Comparison of ENCODE assay signal across 19 cellular contexts in the genomic region with DNA sequence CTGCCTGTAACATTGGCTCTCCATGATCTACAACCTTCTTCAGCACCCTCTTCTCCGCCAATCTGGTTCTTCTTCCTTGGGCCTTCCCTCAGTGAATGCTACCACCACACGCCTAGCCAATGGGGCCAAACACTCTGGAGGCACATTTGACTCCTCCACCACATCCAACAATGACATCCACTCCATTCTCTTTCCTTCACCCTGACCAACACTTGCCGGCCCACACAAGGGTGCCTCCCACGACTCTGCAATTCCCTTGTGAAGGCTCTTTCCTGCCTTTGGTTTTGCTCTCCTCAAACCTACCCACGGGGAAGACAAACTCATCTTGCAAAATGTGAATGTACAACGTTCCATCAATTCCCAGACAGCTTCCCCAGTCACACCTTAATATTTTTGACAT.
DNase-seq lines count a peak whose midpoint lies in the region; ATAC-seq, FAIRE-seq and TF ChIP-seq lines count a peak whose summit lies in the region.
"Had no signal": no experiment of that assay in that cellular context is flagged by ENCODE, and none has a peak within 500 bp of the region (broad histone marks: within the 10 kb centered on the region; RNA-seq: fewer than 3 reads in every experiment).

No MANE protein-coding gene starts in this region.

- peak overlapping the region; percentile 81 for H3K27ac ChIP-seq in Karpas-422 (ENCODE audit: low read length)
- H3K27ac ChIP-seq in H1 (ENCODE audit: low read depth, low read length): no peak overlapping the region
- peak overlapping the region; percentile 44 for H3K27ac ChIP-seq in rectal smooth muscle tissue (ENCODE audit: low read depth, low read length)
- H3K27ac ChIP-seq: A549, C4-2B had no signal

- no peak overlapping the region for H2BK120ac ChIP-seq in H1 (replicated peaks; ENCODE audit: low read depth, low read length)

- no peak overlapping the region for H4K5ac ChIP-seq in H1 (ENCODE audit: insufficient read length, low read depth, low read length)

- no peak overlapping the region for H4K91ac ChIP-seq in H1 (replicated peaks; ENCODE audit: insufficient read length, low read length)

- H3K4me1 ChIP-seq in Karpas-422 (ENCODE audit: low read length) (peaks cover 78% of the 10 kb centered on the region), H1 (replicated peaks in 1 of 4; ENCODE audit: control insufficient read depth in 3 of 4, insufficient read depth in 4 of 4, low read length in 3 of 4) (no peaks in the 10 kb centered on the region; a peak in 1 of 7 replicates), rectal smooth muscle tissue (ENCODE audit: control insufficient read depth, insufficient read depth, low read length) (peaks cover 10% of the 10 kb centered on the region)
- H3K4me1 ChIP-seq: BE2C, HAP-1 had no signal

- no peak overlapping the region for H3K18ac ChIP-seq in H1 (ENCODE audit: extremely low read depth, low read length)

- H3K9me3 ChIP-seq in Karpas-422 (ENCODE audit: low read length) (no peaks in the 10 kb centered on the region), H1 (ENCODE audit: insufficient read depth in 2 of 2, low read depth in 1 of 2, low read length in 1 of 2) (no peaks in the 10 kb centered on the region)
- H3K9me3 ChIP-seq: A549, BE2C, HAP-1 had no signal

- H2BK20ac ChIP-seq in H1 (ENCODE audit: low read length): no peak overlapping the region

- CTCF ChIA-PET in H1 (lab: Charles Lee; ENCODE audit: partially characterized antibody): no interaction called here

- TF ChIP-seq CTCF in H1 (IDR thresholded peaks at IDR 0.05; ENCODE audit: control extremely low read depth in 1 of 3, insufficient read depth in 1 of 3, low read depth in 1 of 3, low read length in 3 of 3): no peak

- POLR2A ChIA-PET in H1 (lab: Charles Lee; ENCODE audit: partially characterized antibody): no interaction called here

- peaks cover 93% of the 10 kb centered on the region for H3K79me2 ChIP-seq in Karpas-422 (ENCODE audit: low read length)
- H3K79me2 ChIP-seq in H1 (ENCODE audit: control insufficient read depth in 1 of 2, insufficient read depth in 2 of 2, low read length in 2 of 2): no peaks in the 10 kb centered on the region

- no peak overlapping the region for H2AFZ ChIP-seq in Karpas-422 (ENCODE audit: low read length)
- no peak overlapping the region for H2AFZ ChIP-seq in H1 (ENCODE audit: low read length)
- H2AFZ ChIP-seq: GM23338 had no signal

- no peaks in the 10 kb centered on the region for H3K36me3 ChIP-seq in Karpas-422 (ENCODE audit: insufficient read depth, low read length)
- no peaks in the 10 kb centered on the region for H3K36me3 ChIP-seq in H1 (ENCODE audit: control insufficient read depth in 2 of 4, insufficient read depth in 4 of 4, low read length in 3 of 4)
- no peaks in the 10 kb centered on the region for H3K36me3 ChIP-seq in rectal smooth muscle tissue (ENCODE audit: control insufficient read depth, insufficient read depth, low read length)
- H3K36me3 ChIP-seq: BE2C, HAP-1 had no signal

- H4K20me1 ChIP-seq in Karpas-422 (ENCODE audit: insufficient read depth, low read depth, low read length): no peaks in the 10 kb centered on the region; the same call in 1 of the 2 replicates
- H4K20me1 ChIP-seq in H1 (replicated peaks in 1 of 2; ENCODE audit: control insufficient read depth in 1 of 2, insufficient read depth in 2 of 2, low read length in 2 of 2): no peaks in the 10 kb centered on the region

- no peaks in the 10 kb centered on the region for H3K79me1 ChIP-seq in H1 (ENCODE audit: low read depth, low read length)

- H3K4ac ChIP-seq in H1 (replicated peaks; ENCODE audit: insufficient read length, low read depth, low read length): no peak overlapping the region

- WGBS in H1 (ENCODE audit: extremely low coverage in 1 of 2, insufficient coverage in 1 of 2, insufficient read length in 1 of 2, insufficient replicate concordance in 2 of 2, low coverage in 1 of 2, low lambda C conversion rate in 2 of 2, missing lambda C conversion rate in 1 of 2), 2 experiments: 89% methylated on average over 6 of the region's 6 CpGs; no CpG with 5 or more reads in 1 of the 2 experiments

- H3K4me2 ChIP-seq in Karpas-422 (ENCODE audit: low read depth, low read length, poor library complexity, severe bottlenecking): peak overlapping the region; percentile 66
- no peak overlapping the region for H3K4me2 ChIP-seq in H1 (ENCODE audit: insufficient read depth in 1 of 2, low read depth in 2 of 2, low read length in 2 of 2)
- H3K4me2 ChIP-seq: A549, GM23338 had no signal

- no peaks in the 10 kb centered on the region for H3K23me2 ChIP-seq in H1 (ENCODE audit: low read depth, low read length)

- H3K9ac ChIP-seq in Karpas-422 (ENCODE audit: low read length): peak overlapping the region; percentile 13; the same call in 1 of the 2 replicates
- H3K9ac ChIP-seq in H1 (replicated peaks in 1 of 4; ENCODE audit: extremely low read depth in 1 of 4, low read depth in 3 of 4, low read length in 3 of 4): no peak overlapping the region
- no peak overlapping the region for H3K9ac ChIP-seq in rectal smooth muscle tissue (ENCODE audit: low read length)

- 0 out of 2 replicates have a peak overlapping the region, but pooled peaks have one; percentile 1 for H2BK12ac ChIP-seq in H1 (ENCODE audit: low read depth, low read length)

- H3K4me3 ChIP-seq in Karpas-422 (ENCODE audit: low read length) (no peak overlapping the region), H1 (ENCODE audit: extremely low read depth in 1 of 4, insufficient read depth in 2 of 4, low read depth in 3 of 4, low read length in 4 of 4) (no peak overlapping the region), rectal smooth muscle tissue (ENCODE audit: low read length) (no peak overlapping the region)
- H3K4me3 ChIP-seq: A549, GM23338, HAP-1 had no signal

- no peak overlapping the region for H2BK15ac ChIP-seq in H1 (ENCODE audit: low read length)

- TF ChIP-seq EP300 in H1 (IDR thresholded peaks at IDR 0.05; ENCODE audit: borderline replicate concordance in 1 of 2, low read depth in 2 of 2, low read length in 2 of 2): no peak

- FAIRE-seq in H1 (lab: Jason Lieb, UNC): no peak
- FAIRE-seq: A549, G401.6, GM12891, HepG2 had no signal

- H3K9me2 ChIP-seq in Karpas-422 (replicated peaks; ENCODE audit: insufficient read depth, low read length): no peaks in the 10 kb centered on the region

- DNase-seq in Karpas-422: no peak
- DNase-seq in H1 (ENCODE audit: low read depth in 1 of 2, low spot score in 2 of 2): no peak
- no peak for DNase-seq in NCI-H2107 (lab: John Stamatoyannopoulos, UW)
- no peak for DNase-seq in NCI-H128 (lab: John Stamatoyannopoulos, UW; ENCODE audit: unreplicated experiment)
- no peak for DNase-seq in SHP77 (lab: John Stamatoyannopoulos, UW)
- DNase-seq: BE2C; CD4-positive, alpha-beta memory T cell; DMS79; EL; HFFc6 had no signal

- H2AK5ac ChIP-seq in H1 (ENCODE audit: low read depth, low read length): no peak overlapping the region

- H2BK5ac ChIP-seq in H1 (ENCODE audit: low read depth, low read length): no peak overlapping the region

- H3K23ac ChIP-seq in H1 (ENCODE audit: insufficient read length): no peak overlapping the region

- H3K14ac ChIP-seq in H1 (ENCODE audit: insufficient read length): no peak overlapping the region

- TF ChIP-seq RAD21 in H1 (IDR thresholded peaks at IDR 0.05 in 1 of 2, conservative IDR thresholded peaks at IDR 0.05 in 1 of 2; ENCODE audit: low read depth in 2 of 2, low read length in 2 of 2): no peak

- ATAC-seq in HG03039 (IDR thresholded peaks at IDR 0.05; ENCODE audit: unreplicated experiment): no peak
- ATAC-seq: A549, GM23338, HepG2 had no signal

- H3K56ac ChIP-seq in H1 (replicated peaks; ENCODE audit: insufficient read length, low read depth, low read length): no peak overlapping the region

- no peak for TF ChIP-seq POLR2A in H1 (IDR thresholded peaks at IDR 0.05; ENCODE audit: control extremely low read depth in 1 of 2, low read depth in 2 of 2, low read length in 2 of 2)

- no peak overlapping the region for H4K8ac ChIP-seq in H1 (ENCODE audit: extremely low read depth, insufficient read depth, low read length)

- no peaks in the 10 kb centered on the region for H3K27me3 ChIP-seq in Karpas-422 (ENCODE audit: low read length)
- no peaks in the 10 kb centered on the region; a peak in 1 of 7 replicates for H3K27me3 ChIP-seq in H1 (replicated peaks in 1 of 4; ENCODE audit: control insufficient read depth in 3 of 4, extremely low read depth in 1 of 4, insufficient read depth in 3 of 4, low read length in 3 of 4)
- H3K27me3 ChIP-seq in rectal smooth muscle tissue (ENCODE audit: control insufficient read depth, insufficient read depth, low read length): no peaks in the 10 kb centered on the region
- H3K27me3 ChIP-seq: BE2C had no signal

TF ChIP-seq in H1, 55 proteins besides CTCF, POLR2A, EP300 and RAD21:
- TF ChIP-seq FOSL1 (IDR thresholded peaks at IDR 0.05; ENCODE audit: insufficient read depth, low read depth, low read length) (no peak), YY1 (IDR thresholded peaks at IDR 0.05; ENCODE audit: low read depth, low read length) (no peak)
TF ChIP-seq in H1: peak in this region for 0.
